Comparison of ENCODE assay signal across 18 cellular contexts in the genomic region with DNA sequence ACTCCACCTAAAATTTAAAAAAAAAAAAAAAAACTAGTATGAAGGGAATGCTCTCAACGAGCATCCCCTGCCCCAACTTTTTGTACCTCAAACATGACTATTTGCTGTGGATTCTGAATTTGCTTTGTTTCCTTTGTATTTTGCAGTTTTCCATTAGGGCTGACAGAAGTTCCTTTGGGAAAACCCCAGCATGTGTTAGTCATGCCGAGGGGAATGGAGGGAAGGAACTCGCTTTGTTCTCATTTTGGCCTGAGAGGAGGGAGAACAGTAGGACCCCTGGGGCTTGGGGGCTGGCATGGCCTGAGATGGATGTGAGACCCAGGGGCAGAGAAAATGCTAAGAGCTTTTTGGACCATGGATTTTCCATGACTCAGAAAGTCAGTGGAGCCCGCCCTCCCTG. TPM values are rescaled to one million over a fixed set of nuclear protein-coding genes. Genes with fewer than 3 reads are reported as not detected.
"Had no signal": no experiment of that assay in that cellular context is flagged by ENCODE, and none has a peak within 500 bp of the region (broad histone marks: within the 10 kb centered on the region; RNA-seq: fewer than 3 reads in every experiment).

No MANE protein-coding gene starts in this region.

- H3K36me3 ChIP-seq: colonic mucosa, ovary, WERI-Rb-1 had no signal

- H3K9me3 ChIP-seq: colonic mucosa, ovary, testis had no signal

- ATAC-seq: activated CD4-positive, alpha-beta T cell treated with anti-CD3 and anti-CD28 coated beads for 36 hours; activated CD8-positive, alpha-beta T cell treated with anti-CD3 and anti-CD28 coated beads for 36 hours; activated T-cell treated with anti-CD3 and anti-CD28 coated beads, Interleukin-2, amount 50 U/mL, for 72 hours; stimulated activated naive CD8-positive, alpha-beta T cell treated with anti-CD3 and anti-CD28 coated beads, Interleukin-15, amount 100 ng/mL, for 72 hours had no signal

- DNase-seq: activated CD4-positive, alpha-beta T cell treated with anti-CD3 and anti-CD28 coated beads for 36 hours; activated CD8-positive, alpha-beta memory T cell treated with anti-CD3 and anti-CD28 coated beads, Interleukin-2, amount 50 U/mL, for 4 hours; activated CD8-positive, alpha-beta T cell treated with anti-CD3 and anti-CD28 coated beads for 36 hours; activated T-cell treated with anti-CD3 and anti-CD28 coated beads, Interleukin-2, amount 50 U/mL, for 72 hours; caudate nucleus; colonic mucosa; effector CD4-positive, alpha-beta T cell; nephron progenitor cell; ovary; retina; stimulated activated CD4-positive, alpha-beta T cell treated with anti-CD3 and anti-CD28 coated beads, Interleukin-4, amount 100 ng/mL, for 4 hours; stimulated activated naive CD8-positive, alpha-beta T cell treated with anti-CD3 and anti-CD28 coated beads, Interleukin-15, amount 100 ng/mL, for 72 hours; T-helper 1 cell; testis; WERI-Rb-1 had no signal

- H3K27me3 ChIP-seq: colonic mucosa, ovary, testis had no signal

- H3K27ac ChIP-seq: ovary, testis, WERI-Rb-1 had no signal

- FAIRE-seq: urothelium cell line had no signal

- H3K4me3 ChIP-seq: colonic mucosa, ovary, testis had no signal

RNA-seq across cellular contexts. Expression of a gene that starts 20.5 kb away (rescaled TPM):
- total RNA-seq: activated CD4-positive, alpha-beta T cell treated with anti-CD3 and anti-CD28 coated beads for 36 hours; activated CD8-positive, alpha-beta T cell treated with anti-CD3 and anti-CD28 coated beads for 36 hours; activated T-cell treated with anti-CD3 and anti-CD28 coated beads, Interleukin-2, amount 50 U/mL, for 72 hours; aorta; colonic mucosa; ovary; skeletal muscle tissue had no signal
- polyA plus RNA-seq: ovary had no signal

RNA-seq across cellular contexts. Expression of a gene that starts 23.3 kb away (rescaled TPM):
- total RNA-seq: activated CD4-positive, alpha-beta T cell treated with anti-CD3 and anti-CD28 coated beads for 36 hours; activated CD8-positive, alpha-beta T cell treated with anti-CD3 and anti-CD28 coated beads for 36 hours; activated T-cell treated with anti-CD3 and anti-CD28 coated beads, Interleukin-2, amount 50 U/mL, for 72 hours; skeletal muscle tissue had no signal

RNA-seq across cellular contexts. Expression of a gene that starts 32.7 kb away (rescaled TPM):
- total RNA-seq: activated CD4-positive, alpha-beta T cell treated with anti-CD3 and anti-CD28 coated beads for 36 hours; activated CD8-positive, alpha-beta T cell treated with anti-CD3 and anti-CD28 coated beads for 36 hours; activated T-cell treated with anti-CD3 and anti-CD28 coated beads, Interleukin-2, amount 50 U/mL, for 72 hours; aorta; skeletal muscle tissue had no signal

RNA-seq across cellular contexts. Expression of a gene that starts 35.3 kb away (rescaled TPM):
- total RNA-seq: activated CD4-positive, alpha-beta T cell treated with anti-CD3 and anti-CD28 coated beads for 36 hours; activated CD8-positive, alpha-beta T cell treated with anti-CD3 and anti-CD28 coated beads for 36 hours; activated T-cell treated with anti-CD3 and anti-CD28 coated beads, Interleukin-2, amount 50 U/mL, for 72 hours; colonic mucosa had no signal
- polyA plus RNA-seq: ovary had no signal

RNA-seq across cellular contexts. Expression of a gene that starts 46.0 kb away (rescaled TPM):
- total RNA-seq: activated CD4-positive, alpha-beta T cell treated with anti-CD3 and anti-CD28 coated beads for 36 hours; activated CD8-positive, alpha-beta T cell treated with anti-CD3 and anti-CD28 coated beads for 36 hours; activated T-cell treated with anti-CD3 and anti-CD28 coated beads, Interleukin-2, amount 50 U/mL, for 72 hours; aorta; skeletal muscle tissue had no signal
